In the genomic region with DNA sequence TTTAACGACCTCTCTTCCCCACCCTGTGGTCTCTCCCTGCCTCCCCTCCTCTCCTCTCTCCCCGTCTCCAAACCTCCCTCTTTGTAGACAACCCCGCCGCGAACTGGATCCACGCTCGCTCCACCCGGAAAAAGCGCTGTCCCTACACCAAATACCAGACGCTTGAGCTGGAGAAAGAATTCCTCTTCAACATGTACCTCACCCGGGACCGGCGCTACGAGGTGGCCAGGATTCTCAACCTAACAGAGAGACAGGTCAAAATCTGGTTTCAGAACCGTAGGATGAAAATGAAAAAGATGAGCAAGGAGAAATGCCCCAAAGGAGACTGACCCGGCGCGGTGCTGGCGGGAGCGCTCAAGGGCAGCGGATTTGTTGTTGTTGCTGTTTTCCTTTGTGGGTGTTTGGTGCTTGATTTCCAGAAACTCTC, we compare ENCODE assay signal across 11 cellular contexts. TPM values are rescaled to one million over a fixed set of nuclear protein-coding genes. Genes with fewer than 3 reads are reported as not detected.
DNase-seq lines count a peak whose midpoint lies in the region; TF ChIP-seq lines count a peak whose summit lies in the region.
"Had no signal": no experiment of that assay in that cellular context is flagged by ENCODE, and none has a peak within 500 bp of the region (broad histone marks: within the 10 kb centered on the region; RNA-seq: fewer than 3 reads in every experiment).

No MANE protein-coding gene starts in this region.

- TF ChIP-seq POLR2A in testis (IDR thresholded peaks at IDR 0.05) = no peak

- peak overlapping the region; percentile 95 to 98 for H3K27ac ChIP-seq in testis
- H3K27ac ChIP-seq in dorsolateral prefrontal cortex = no peak overlapping the region
- H3K27ac ChIP-seq in effector memory CD4-positive, alpha-beta T cell (ENCODE audit: insufficient read depth, low read length, poor library complexity, severe bottlenecking) = no peak overlapping the region

- H3K4me1 Mint-ChIP-seq in activated T-helper 2 cell treated with anti-CD3 and anti-CD28 coated beads, Interferon-gamma antibody, Interleukin-2, Interleukin-4, amounts not matched to agents 10 μg/mL and 5 μg/mL and 100 μg/mL, durations not matched to agents 14 hours and 24 hours and 36 hours (ENCODE audit: low read depth) = peaks cover 3% of the 10 kb centered on the region

- H3K27me3 Mint-ChIP-seq in activated T-helper 2 cell treated with anti-CD3 and anti-CD28 coated beads, Interferon-gamma antibody, Interleukin-2, Interleukin-4, amounts not matched to agents 10 μg/mL and 5 μg/mL and 100 μg/mL, durations not matched to agents 14 hours and 24 hours and 36 hours (ENCODE audit: low read depth) = peaks cover 77% of the 10 kb centered on the region

- no peaks in the 10 kb centered on the region for H3K9me3 ChIP-seq in testis
- no peaks in the 10 kb centered on the region for H3K9me3 ChIP-seq in effector memory CD4-positive, alpha-beta T cell (ENCODE audit: control insufficient read depth, low read length)

- H3K27ac Mint-ChIP-seq in activated T-helper 2 cell treated with anti-CD3 and anti-CD28 coated beads, Interferon-gamma antibody, Interleukin-2, Interleukin-4, amounts not matched to agents 10 μg/mL and 5 μg/mL and 100 μg/mL, durations not matched to agents 14 hours and 24 hours and 36 hours = peak overlapping the region; percentile 42

- H3K4me3 Mint-ChIP-seq in activated T-helper 2 cell treated with anti-CD3 and anti-CD28 coated beads, Interferon-gamma antibody, Interleukin-2, Interleukin-4, amounts not matched to agents 10 μg/mL and 5 μg/mL and 100 μg/mL, durations not matched to agents 14 hours and 24 hours and 36 hours (ENCODE audit: low read depth) = no peak overlapping the region

- peaks cover 12% of the 10 kb centered on the region for H3K4me1 ChIP-seq in testis
- H3K4me1 ChIP-seq in effector memory CD4-positive, alpha-beta T cell (ENCODE audit: control insufficient read depth, insufficient read depth, low read length, poor library complexity, severe bottlenecking) = peaks cover 17% of the 10 kb centered on the region

- H3K9me3 Mint-ChIP-seq in activated T-helper 2 cell treated with anti-CD3 and anti-CD28 coated beads, Interferon-gamma antibody, Interleukin-2, Interleukin-4, amounts not matched to agents 10 μg/mL and 5 μg/mL and 100 μg/mL, durations not matched to agents 14 hours and 24 hours and 36 hours = no peaks in the 10 kb centered on the region

- intact Hi-C loops in activated T-helper 2 cell treated with anti-CD3 and anti-CD28 coated beads, Interferon-gamma antibody, Interleukin-2, Interleukin-4, amounts not matched to agents 10 μg/mL and 5 μg/mL and 100 μg/mL, durations not matched to agents 14 hours and 24 hours and 36 hours (cut with micrococcal nuclease) = loop anchor here (5.0 to 10.0 kb wide), 2 partner anchors 38 to 1789 kb away; a partner anchor contains a TSS
- intact Hi-C loops in testis (cut with DNase I; ENCODE audit: low total_unique reads) (loop anchor here (10.0 kb wide), 1 partner anchor 1031 kb away; no protein-coding TSS in a partner anchor), dorsolateral prefrontal cortex (cut with DNase I) (loop anchor here in 1 of 2 donors (10.0 kb wide), 1 partner anchor 691 kb away; no protein-coding TSS in a partner anchor)

- H3K36me3 Mint-ChIP-seq in activated T-helper 2 cell treated with anti-CD3 and anti-CD28 coated beads, Interferon-gamma antibody, Interleukin-2, Interleukin-4, amounts not matched to agents 10 μg/mL and 5 μg/mL and 100 μg/mL, durations not matched to agents 14 hours and 24 hours and 36 hours (ENCODE audit: low read depth) = no peaks in the 10 kb centered on the region

- WGBS in testis, 2 donors = 14 to 25% methylated on average over 21 of the region's 21 CpGs

- TF ChIP-seq CTCF in testis (IDR thresholded peaks at IDR 0.05) (no peak), dorsolateral prefrontal cortex (IDR thresholded peaks at IDR 0.05 in 54 of 56, conservative IDR thresholded peaks at IDR 0.05 in 2 of 56; ENCODE audit: low read depth in 1 of 56, partially characterized antibody in 56 of 56) (no peak)

- peak; percentile 56 for DNase-seq in activated CD8-positive, alpha-beta memory T cell treated with anti-CD3 and anti-CD28 coated beads, Interleukin-2, amount 50 U/mL, for 48 hours
- DNase-seq in activated CD8-positive, alpha-beta memory T cell treated with anti-CD3 and anti-CD28 coated beads for 24 hours = no peak
- DNase-seq in activated T-helper 2 cell treated with anti-CD3 and anti-CD28 coated beads, Interferon-gamma antibody, Interleukin-2, Interleukin-4, amounts not matched to agents 10 μg/mL and 5 μg/mL and 100 μg/mL, durations not matched to agents 14 hours and 24 hours and 36 hours (ENCODE audit: low spot score) = no peak
- DNase-seq in mesenteric fat pad (ENCODE audit: low spot score) (peak; percentile 78), testis (no peak), ecto neural progenitor cell (ENCODE audit: low spot score) (no peak), dorsolateral prefrontal cortex (no peak)
- no peak for DNase-seq in effector memory CD4-positive, alpha-beta T cell
- DNase-seq: NCI-H1105; stimulated activated naive CD4-positive, alpha-beta T cell had no signal

- peak overlapping the region; percentile 76 to 78 for H3K4me3 ChIP-seq in testis
- no peak overlapping the region for H3K4me3 ChIP-seq in dorsolateral prefrontal cortex
- H3K4me3 ChIP-seq in effector memory CD4-positive, alpha-beta T cell (ENCODE audit: insufficient read depth, low read depth, low read length, poor library complexity, severe bottlenecking) = no peak overlapping the region

- no peaks in the 10 kb centered on the region for H3K36me3 ChIP-seq in testis (ENCODE audit: low read depth, missing control alignments)
- H3K36me3 ChIP-seq in effector memory CD4-positive, alpha-beta T cell (ENCODE audit: control insufficient read depth, insufficient read depth, low read length) = no peaks in the 10 kb centered on the region

- no peaks in the 10 kb centered on the region for H3K27me3 ChIP-seq in testis
- peaks cover 35 to 100% (median 96%) of the 10 kb centered on the region in 45 donors for H3K27me3 ChIP-seq in dorsolateral prefrontal cortex
- H3K27me3 ChIP-seq in effector memory CD4-positive, alpha-beta T cell (replicated peaks; ENCODE audit: control insufficient read depth, insufficient read depth, low read length, poor library complexity, severe bottlenecking) = peaks cover 92% of the 10 kb centered on the region

RNA-seq across cellular contexts. Expression of a gene that starts 1.3 kb away (rescaled TPM):
- total RNA-seq in activated T-helper 2 cell treated with anti-CD3 and anti-CD28 coated beads, Interferon-gamma antibody, Interleukin-2, Interleukin-4, amounts not matched to agents 10 μg/mL and 5 μg/mL and 100 μg/mL, durations not matched to agents 14 hours and 24 hours and 36 hours = not detected in 2 replicates
- total RNA-seq in mesenteric fat pad (6.1 TPM), testis (10 to 100 TPM; 15.7 to 21.2 TPM), dorsolateral prefrontal cortex (under 1 TPM in 1 of 120 experiments, not detected in 119; 0.23 TPM)
- 8.2 TPM for polyA plus RNA-seq in testis (ENCODE audit: insufficient read depth, low read depth, low replicate concordance)

RNA-seq across cellular contexts. Expression of a gene that starts 5.6 kb away (rescaled TPM):
- total RNA-seq in activated T-helper 2 cell treated with anti-CD3 and anti-CD28 coated beads, Interferon-gamma antibody, Interleukin-2, Interleukin-4, amounts not matched to agents 10 μg/mL and 5 μg/mL and 100 μg/mL, durations not matched to agents 14 hours and 24 hours and 36 hours = not detected in 2 replicates
- total RNA-seq in mesenteric fat pad (13.3 TPM), testis (10 to 100 TPM; 39.8 to 41.2 TPM), dorsolateral prefrontal cortex (not detected)
- 36.6 TPM for polyA plus RNA-seq in testis (ENCODE audit: insufficient read depth, low read depth, low replicate concordance)

RNA-seq across cellular contexts. Expression of a gene that starts 7.3 kb away (rescaled TPM):
- not detected in 2 replicates for total RNA-seq in activated T-helper 2 cell treated with anti-CD3 and anti-CD28 coated beads, Interferon-gamma antibody, Interleukin-2, Interleukin-4, amounts not matched to agents 10 μg/mL and 5 μg/mL and 100 μg/mL, durations not matched to agents 14 hours and 24 hours and 36 hours
- 1.7 TPM for total RNA-seq in mesenteric fat pad
- total RNA-seq in testis = 1 to 10 TPM; 2.7 to 3.3 TPM
- 0.92 TPM for polyA plus RNA-seq in testis (ENCODE audit: insufficient read depth, low read depth, low replicate concordance)
- total RNA-seq in dorsolateral prefrontal cortex = under 1 TPM in 1 of 120 experiments, not detected in 119; 0.24 TPM

RNA-seq across cellular contexts. Expression of a gene that starts 16.8 kb away (rescaled TPM):
- not detected in 2 replicates for total RNA-seq in activated T-helper 2 cell treated with anti-CD3 and anti-CD28 coated beads, Interferon-gamma antibody, Interleukin-2, Interleukin-4, amounts not matched to agents 10 μg/mL and 5 μg/mL and 100 μg/mL, durations not matched to agents 14 hours and 24 hours and 36 hours
- 1.2 TPM for total RNA-seq in mesenteric fat pad
- total RNA-seq in testis = 1 to 10 TPM in 1 of 2 donors, under 1 TPM in 1; 0.62 to 1.7 TPM
- 0.29 TPM for polyA plus RNA-seq in testis (ENCODE audit: insufficient read depth, low read depth, low replicate concordance)
- not detected for total RNA-seq in dorsolateral prefrontal cortex

RNA-seq across cellular contexts. Expression of a gene that starts 24.3 kb away (rescaled TPM):
- not detected in 2 replicates for total RNA-seq in activated T-helper 2 cell treated with anti-CD3 and anti-CD28 coated beads, Interferon-gamma antibody, Interleukin-2, Interleukin-4, amounts not matched to agents 10 μg/mL and 5 μg/mL and 100 μg/mL, durations not matched to agents 14 hours and 24 hours and 36 hours
- total RNA-seq in mesenteric fat pad = not detected
- total RNA-seq in testis = not detected
- not detected for polyA plus RNA-seq in testis (ENCODE audit: insufficient read depth, low read depth, low replicate concordance)
- total RNA-seq in dorsolateral prefrontal cortex = not detected
- polyA plus RNA-seq: esophagus had no signal

Comparison
In these comparisons a context has a peak if more than half of its experiments do, and no peak if none do; other contexts are left out.
1. DNase-seq: peak in activated CD8-positive, alpha-beta memory T cell treated with anti-CD3 and anti-CD28 coated beads, Interleukin-2, amount 50 U/mL, for 48 hours (single experiment) and mesenteric fat pad (single experiment); none in activated CD8-positive, alpha-beta memory T cell treated with anti-CD3 and anti-CD28 coated beads for 24 hours (single experiment), activated T-helper 2 cell treated with anti-CD3 and anti-CD28 coated beads, Interferon-gamma antibody, Interleukin-2, Interleukin-4, amounts not matched to agents 10 μg/mL and 5 μg/mL and 100 μg/mL, durations not matched to agents 14 hours and 24 hours and 36 hours (single experiment), testis (single experiment), ecto neural progenitor cell (single experiment), dorsolateral prefrontal cortex (0 of 10) and effector memory CD4-positive, alpha-beta T cell (0 of 3).
2. H3K27ac ChIP-seq: peak in testis (2 of 2); none in dorsolateral prefrontal cortex (0 of 59) and effector memory CD4-positive, alpha-beta T cell (single experiment).
3. H3K4me3 ChIP-seq: peak in testis (2 of 2); none in dorsolateral prefrontal cortex (0 of 59) and effector memory CD4-positive, alpha-beta T cell (single experiment).
4. RNA of a gene that starts 5.6 kb away (total RNA-seq): 39.8 to 41.2 TPM in testis and 13.3 TPM in mesenteric fat pad (single experiment); not detected in activated T-helper 2 cell treated with anti-CD3 and anti-CD28 coated beads, Interferon-gamma antibody, Interleukin-2, Interleukin-4, amounts not matched to agents 10 μg/mL and 5 μg/mL and 100 μg/mL, durations not matched to agents 14 hours and 24 hours and 36 hours and not detected in dorsolateral prefrontal cortex; every median in the first group is over 10 times any median in the second.